Comparison of ENCODE assay signal across 35 cellular contexts in genomic region chr14:34160619-34161018, GRCh38.
"Had no signal": no experiment of that assay in that cellular context is flagged by ENCODE, and none has a peak within 500 bp of the region (broad histone marks: within the 10 kb centered on the region; RNA-seq: fewer than 3 reads in every experiment).

No MANE protein-coding gene starts in this region.

- H3K27me3 Mint-ChIP-seq: activated CD4-positive, alpha-beta T cell treated with anti-CD3 and anti-CD28 coated beads for 36 hours; activated naive CD4-positive, alpha-beta T cell treated with anti-CD3 and anti-CD28 coated beads, Interleukin-2, amount 50 U/mL, for 24 hours; central memory CD8-positive, alpha-beta T cell had no signal

- H3K27me3 ChIP-seq: ascending aorta, cardiac muscle cell had no signal

- H3K9me3 ChIP-seq: ascending aorta had no signal

- H3K4me1 Mint-ChIP-seq: central memory CD8-positive, alpha-beta T cell had no signal

- H3K4me3 Mint-ChIP-seq: activated CD4-positive, alpha-beta memory T cell treated with anti-CD3 and anti-CD28 coated beads, Interleukin-2, amount 10 ng/mL, durations not matched to agents 7 days and 5 days; activated CD4-positive, alpha-beta T cell treated with anti-CD3 and anti-CD28 coated beads for 36 hours; activated CD4-positive, alpha-beta T cell treated with anti-CD3 and anti-CD28 coated beads, Interleukin-2, amount 10 ng/mL, durations not matched to agents 7 days and 5 days; activated CD8-positive, alpha-beta memory T cell treated with anti-CD3 and anti-CD28 coated beads, Interleukin-2, amount 10 ng/mL, durations not matched to agents 7 days and 5 days; activated CD8-positive, alpha-beta T cell treated with anti-CD3 and anti-CD28 coated beads, Interleukin-2, amount 10 ng/mL, durations not matched to agents 7 days and 5 days; activated naive CD4-positive, alpha-beta T cell treated with anti-CD3 and anti-CD28 coated beads, Interleukin-2, amount 10 ng/mL, durations not matched to agents 7 days and 5 days; activated naive CD4-positive, alpha-beta T cell treated with anti-CD3 and anti-CD28 coated beads, Interleukin-2, amount 50 U/mL, for 24 hours; activated naive CD8-positive, alpha-beta T cell; activated naive CD8-positive, alpha-beta T cell treated with anti-CD3 and anti-CD28 coated beads, Interleukin-2, amount 50 U/mL, for 24 hours; activated T-cell treated with anti-CD3 and anti-CD28 coated beads, Interleukin-2, amount 50 U/mL, for 24 hours; brain; central memory CD8-positive, alpha-beta T cell; T-helper 1 cell treated with Interleukin-12 subunit alpha and Interleukin-12 subunit beta and Interleukin-4 antibody, amounts not matched to agents 30 μg/mL and 1 μg/mL, for 36 hours; T-helper 2 cell treated with Interferon-gamma antibody and Interleukin-4, amounts not matched to agents 5 μg/mL and 100 μg/mL, for 36 hours had no signal

- ATAC-seq: activated CD4-positive, CD25-positive, alpha-beta regulatory T cell treated with anti-CD3 and anti-CD28 coated beads, Interleukin-2, amount 50 U/mL, for 24 hours; activated CD8-positive, alpha-beta memory T cell treated with anti-CD3 and anti-CD28 coated beads, Interleukin-2, amount 10 ng/mL, durations not matched to agents 7 days and 5 days; activated CD8-positive, alpha-beta T cell treated with anti-CD3 and anti-CD28 coated beads, Interleukin-2, amount 10 ng/mL, durations not matched to agents 7 days and 5 days; activated naive CD8-positive, alpha-beta T cell treated with anti-CD3 and anti-CD28 coated beads, Interleukin-2, amount 50 U/mL, for 24 hours had no signal

- H3K27ac Mint-ChIP-seq: activated CD4-positive, alpha-beta memory T cell treated with anti-CD3 and anti-CD28 coated beads, Interleukin-2, amount 10 ng/mL, durations not matched to agents 7 days and 5 days; activated CD4-positive, alpha-beta T cell treated with anti-CD3 and anti-CD28 coated beads for 36 hours; activated CD4-positive, alpha-beta T cell treated with anti-CD3 and anti-CD28 coated beads, Interleukin-2, amount 10 ng/mL, durations not matched to agents 7 days and 5 days; activated CD8-positive, alpha-beta memory T cell treated with anti-CD3 and anti-CD28 coated beads, Interleukin-2, amount 10 ng/mL, durations not matched to agents 7 days and 5 days; activated CD8-positive, alpha-beta T cell treated with anti-CD3 and anti-CD28 coated beads, Interleukin-2, amount 10 ng/mL, durations not matched to agents 7 days and 5 days; activated naive CD4-positive, alpha-beta T cell treated with anti-CD3 and anti-CD28 coated beads, Interleukin-2, amount 10 ng/mL, durations not matched to agents 7 days and 5 days; activated naive CD4-positive, alpha-beta T cell treated with anti-CD3 and anti-CD28 coated beads, Interleukin-2, amount 50 U/mL, for 24 hours; activated naive CD8-positive, alpha-beta T cell; activated naive CD8-positive, alpha-beta T cell treated with anti-CD3 and anti-CD28 coated beads, Interleukin-2, amount 50 U/mL, for 24 hours; activated T-cell treated with anti-CD3 and anti-CD28 coated beads, Interleukin-2, amount 50 U/mL, for 24 hours; activated T-helper 2 cell treated with anti-CD3 and anti-CD28 coated beads, Interferon-gamma antibody, Interleukin-2, Interleukin-4, amounts not matched to agents 10 μg/mL and 5 μg/mL and 100 μg/mL, durations not matched to agents 14 hours and 24 hours and 36 hours; brain; T-helper 1 cell treated with Interleukin-12 subunit alpha and Interleukin-12 subunit beta and Interleukin-4 antibody, amounts not matched to agents 30 μg/mL and 1 μg/mL, for 36 hours; T-helper 2 cell treated with Interferon-gamma antibody and Interleukin-4, amounts not matched to agents 5 μg/mL and 100 μg/mL, for 36 hours had no signal

- H3K36me3 Mint-ChIP-seq: activated CD8-positive, alpha-beta memory T cell treated with anti-CD3 and anti-CD28 coated beads, Interleukin-2, amount 10 ng/mL, durations not matched to agents 7 days and 5 days; activated naive CD4-positive, alpha-beta T cell treated with anti-CD3 and anti-CD28 coated beads, Interleukin-2, amount 10 ng/mL, durations not matched to agents 7 days and 5 days; activated naive CD4-positive, alpha-beta T cell treated with anti-CD3 and anti-CD28 coated beads, Interleukin-2, amount 50 U/mL, for 24 hours; activated naive CD8-positive, alpha-beta T cell; brain had no signal

- H3K4me1 ChIP-seq: ascending aorta had no signal

- H3K4me3 ChIP-seq: ascending aorta, cardiac muscle cell had no signal

- H3K27ac ChIP-seq: ascending aorta, cardiac muscle cell, VCaP had no signal

- H3K36me3 ChIP-seq: ascending aorta, cardiac muscle cell had no signal

- DNase-seq: activated CD4-positive, alpha-beta memory T cell treated with anti-CD3 and anti-CD28 coated beads, Interleukin-2, amount 10 ng/mL, durations not matched to agents 7 days and 5 days; activated CD4-positive, alpha-beta T cell treated with anti-CD3 and anti-CD28 coated beads for 1 hour; activated CD4-positive, alpha-beta T cell treated with anti-CD3 and anti-CD28 coated beads for 36 hours; activated CD4-positive, alpha-beta T cell treated with anti-CD3 and anti-CD28 coated beads for 48 hours; activated CD4-positive, alpha-beta T cell treated with anti-CD3 and anti-CD28 coated beads, Interleukin-2, amount 10 ng/mL, durations not matched to agents 7 days and 5 days; activated CD4-positive, alpha-beta T cell treated with anti-CD3 and anti-CD28 coated beads, Interleukin-2, amount 50 U/mL, for 48 hours; activated CD4-positive, CD25-positive, alpha-beta regulatory T cell; activated CD8-positive, alpha-beta memory T cell treated with anti-CD3 and anti-CD28 coated beads for 24 hours; activated CD8-positive, alpha-beta memory T cell treated with anti-CD3 and anti-CD28 coated beads, Interleukin-2, amount 10 ng/mL, durations not matched to agents 7 days and 5 days; activated CD8-positive, alpha-beta memory T cell treated with anti-CD3 and anti-CD28 coated beads, Interleukin-2, amount 50 U/mL, for 48 hours; activated CD8-positive, alpha-beta T cell treated with anti-CD3 and anti-CD28 coated beads, Interleukin-2, amount 10 ng/mL, durations not matched to agents 7 days and 5 days; activated effector memory CD4-positive, alpha-beta T cell treated with Interleukin-2 at 50 U/mL for 16 hours; activated gamma-delta T cell; activated naive CD4-positive, alpha-beta T cell treated with anti-CD3 and anti-CD28 coated beads, Interleukin-2, amount 10 ng/mL, durations not matched to agents 7 days and 5 days; activated naive CD4-positive, alpha-beta T cell treated with Interleukin-2 at 50 U/mL for 16 hours; activated naive CD8-positive, alpha-beta T cell treated with anti-CD3 and anti-CD28 coated beads, Interleukin-2, amount 50 U/mL, for 24 hours; activated T-cell treated with anti-CD3 and anti-CD28 coated beads, Interleukin-2, amount 50 U/mL, for 24 hours; activated T-cell treated with anti-CD3 and anti-CD28 coated beads, Interleukin-2, amount 50 U/mL, for 48 hours; amygdala; anterior cingulate cortex; caudate nucleus; cerebellar nuclear complex; T-helper 1 cell; T-helper 9 cell had no signal

- H3K9me3 Mint-ChIP-seq: activated CD4-positive, alpha-beta memory T cell treated with anti-CD3 and anti-CD28 coated beads, Interleukin-2, amount 10 ng/mL, durations not matched to agents 7 days and 5 days; activated CD4-positive, alpha-beta T cell treated with anti-CD3 and anti-CD28 coated beads, Interleukin-2, amount 10 ng/mL, durations not matched to agents 7 days and 5 days; activated naive CD4-positive, alpha-beta T cell treated with anti-CD3 and anti-CD28 coated beads, Interleukin-2, amount 10 ng/mL, durations not matched to agents 7 days and 5 days; activated naive CD4-positive, alpha-beta T cell treated with anti-CD3 and anti-CD28 coated beads, Interleukin-2, amount 50 U/mL, for 24 hours; activated naive CD8-positive, alpha-beta T cell treated with anti-CD3 and anti-CD28 coated beads, Interleukin-2, amount 50 U/mL, for 24 hours; activated T-cell treated with anti-CD3 and anti-CD28 coated beads, Interleukin-2, amount 50 U/mL, for 24 hours; activated T-helper 2 cell treated with anti-CD3 and anti-CD28 coated beads, Interferon-gamma antibody, Interleukin-2, Interleukin-4, amounts not matched to agents 10 μg/mL and 5 μg/mL and 100 μg/mL, durations not matched to agents 14 hours and 24 hours and 36 hours; central memory CD8-positive, alpha-beta T cell; T-helper 1 cell treated with Interleukin-12 subunit alpha and Interleukin-12 subunit beta and Interleukin-4 antibody, amounts not matched to agents 30 μg/mL and 1 μg/mL, for 36 hours; T-helper 2 cell treated with Interferon-gamma antibody and Interleukin-4, amounts not matched to agents 5 μg/mL and 100 μg/mL, for 36 hours had no signal
